ENCODE assay signal across 1 cellular context in the genomic region with DNA sequence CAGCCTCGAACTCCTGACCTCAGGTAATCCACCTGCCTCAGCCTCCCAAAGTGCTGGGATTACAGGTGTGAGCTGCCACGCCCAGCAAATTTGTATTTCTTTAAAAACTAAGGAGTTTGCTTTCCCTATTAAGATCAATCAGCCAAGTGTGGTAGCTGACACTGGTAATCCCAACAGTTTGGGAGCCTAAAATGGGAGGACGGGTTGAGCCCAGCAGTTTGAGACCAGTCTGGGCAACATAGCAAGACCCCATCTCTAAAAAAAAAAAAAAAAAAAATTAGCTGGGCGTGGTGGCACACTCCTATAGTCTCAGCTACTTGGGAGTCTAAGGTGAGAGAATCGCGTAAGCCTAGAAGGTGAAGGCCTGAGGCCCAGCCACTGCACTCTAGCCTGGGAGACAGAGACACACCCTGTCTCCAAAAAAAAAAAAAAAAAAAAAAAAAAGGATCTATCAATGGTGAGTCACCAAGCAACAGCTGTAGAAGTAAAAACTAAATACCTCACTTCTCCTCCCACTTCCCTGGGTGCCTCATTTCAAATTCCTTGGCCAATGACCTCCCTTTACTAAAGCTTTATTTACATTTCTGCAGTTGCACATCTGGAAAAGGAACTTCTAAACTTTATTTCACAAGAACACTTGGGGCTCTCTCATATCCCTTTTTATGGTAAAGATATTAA.
A peak's percentile ranks its signal among the peaks of the same experiment; 100 is the strongest.
TF ChIP-seq lines count a peak whose summit lies in the region.

No MANE protein-coding gene starts in this region.

TF ChIP-seq in HepG2, 621 proteins besides CTCF, POLR2A, EP300 and RAD21 (continued from another document):
- TF ChIP-seq, protein P1, sequence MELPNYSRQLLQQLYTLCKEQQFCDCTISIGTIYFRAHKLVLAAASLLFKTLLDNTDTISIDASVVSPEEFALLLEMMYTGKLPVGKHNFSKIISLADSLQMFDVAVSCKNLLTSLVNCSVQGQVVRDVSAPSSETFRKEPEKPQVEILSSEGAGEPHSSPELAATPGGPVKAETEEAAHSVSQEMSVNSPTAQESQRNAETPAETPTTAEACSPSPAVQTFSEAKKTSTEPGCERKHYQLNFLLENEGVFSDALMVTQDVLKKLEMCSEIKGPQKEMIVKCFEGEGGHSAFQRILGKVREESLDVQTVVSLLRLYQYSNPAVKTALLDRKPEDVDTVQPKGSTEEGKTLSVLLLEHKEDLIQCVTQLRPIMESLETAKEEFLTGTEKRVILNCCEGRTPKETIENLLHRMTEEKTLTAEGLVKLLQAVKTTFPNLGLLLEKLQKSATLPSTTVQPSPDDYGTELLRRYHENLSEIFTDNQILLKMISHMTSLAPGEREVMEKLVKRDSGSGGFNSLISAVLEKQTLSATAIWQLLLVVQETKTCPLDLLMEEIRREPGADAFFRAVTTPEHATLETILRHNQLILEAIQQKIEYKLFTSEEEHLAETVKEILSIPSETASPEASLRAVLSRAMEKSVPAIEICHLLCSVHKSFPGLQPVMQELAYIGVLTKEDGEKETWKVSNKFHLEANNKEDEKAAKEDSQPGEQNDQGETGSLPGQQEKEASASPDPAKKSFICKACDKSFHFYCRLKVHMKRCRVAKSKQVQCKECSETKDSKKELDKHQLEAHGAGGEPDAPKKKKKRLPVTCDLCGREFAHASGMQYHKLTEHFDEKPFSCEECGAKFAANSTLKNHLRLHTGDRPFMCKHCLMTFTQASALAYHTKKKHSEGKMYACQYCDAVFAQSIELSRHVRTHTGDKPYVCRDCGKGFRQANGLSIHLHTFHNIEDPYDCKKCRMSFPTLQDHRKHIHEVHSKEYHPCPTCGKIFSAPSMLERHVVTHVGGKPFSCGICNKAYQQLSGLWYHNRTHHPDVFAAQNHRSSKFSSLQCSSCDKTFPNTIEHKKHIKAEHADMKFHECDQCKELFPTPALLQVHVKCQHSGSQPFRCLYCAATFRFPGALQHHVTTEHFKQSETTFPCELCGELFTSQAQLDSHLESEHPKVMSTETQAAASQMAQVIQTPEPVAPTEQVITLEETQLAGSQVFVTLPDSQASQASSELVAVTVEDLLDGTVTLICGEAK (IDR thresholded peaks at IDR 0.05): no peak
- TF ChIP-seq, protein P1 (CRISPR knock-in tag; IDR thresholded peaks at IDR 0.05): peak; percentile 32; the same call in 1 of the 2 replicates
- TF ChIP-seq, protein P2, sequence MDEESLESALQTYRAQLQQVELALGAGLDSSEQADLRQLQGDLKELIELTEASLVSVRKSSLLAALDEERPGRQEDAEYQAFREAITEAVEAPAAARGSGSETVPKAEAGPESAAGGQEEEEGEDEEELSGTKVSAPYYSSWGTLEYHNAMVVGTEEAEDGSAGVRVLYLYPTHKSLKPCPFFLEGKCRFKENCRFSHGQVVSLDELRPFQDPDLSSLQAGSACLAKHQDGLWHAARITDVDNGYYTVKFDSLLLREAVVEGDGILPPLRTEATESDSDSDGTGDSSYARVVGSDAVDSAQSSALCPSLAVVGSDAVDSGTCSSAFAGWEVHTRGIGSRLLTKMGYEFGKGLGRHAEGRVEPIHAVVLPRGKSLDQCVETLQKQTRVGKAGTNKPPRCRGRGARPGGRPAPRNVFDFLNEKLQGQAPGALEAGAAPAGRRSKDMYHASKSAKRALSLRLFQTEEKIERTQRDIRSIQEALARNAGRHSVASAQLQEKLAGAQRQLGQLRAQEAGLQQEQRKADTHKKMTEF (CRISPR knock-in tag; IDR thresholded peaks at IDR 0.05): no peak
- TF ChIP-seq ZNF713 (CRISPR knock-in tag; IDR thresholded peaks at IDR 0.05) (no peak), ZZZ3 (CRISPR knock-in tag; IDR thresholded peaks at IDR 0.05; ENCODE audit: borderline replicate concordance) (no peak), PAXIP1 (CRISPR knock-in tag; conservative IDR thresholded peaks at IDR 0.05) (no peak), ZNF292 (CRISPR knock-in tag; IDR thresholded peaks at IDR 0.05; ENCODE audit: borderline replicate concordance, low read depth) (no peak), SP5 (CRISPR knock-in tag; IDR thresholded peaks at IDR 0.05; ENCODE audit: borderline replicate concordance, low read depth) (peak; percentile 58; the same call in 1 of the 2 replicates), ESRRA (CRISPR knock-in tag; IDR thresholded peaks at IDR 0.05; ENCODE audit: low read depth) (no peak), FOXJ3 (CRISPR knock-in tag; IDR thresholded peaks at IDR 0.05; ENCODE audit: borderline replicate concordance) (no peak), TCF12 (IDR thresholded peaks at IDR 0.05) (no peak), TCF12 (CRISPR knock-in tag; IDR thresholded peaks at IDR 0.05) (no peak), CENPT (CRISPR knock-in tag; IDR thresholded peaks at IDR 0.05; ENCODE audit: low read depth) (no peak), RORA (CRISPR knock-in tag; IDR thresholded peaks at IDR 0.05) (no peak), ZFP82 (CRISPR knock-in tag; IDR thresholded peaks at IDR 0.05; ENCODE audit: borderline replicate concordance) (no peak)
- TF ChIP-seq, protein P3, sequence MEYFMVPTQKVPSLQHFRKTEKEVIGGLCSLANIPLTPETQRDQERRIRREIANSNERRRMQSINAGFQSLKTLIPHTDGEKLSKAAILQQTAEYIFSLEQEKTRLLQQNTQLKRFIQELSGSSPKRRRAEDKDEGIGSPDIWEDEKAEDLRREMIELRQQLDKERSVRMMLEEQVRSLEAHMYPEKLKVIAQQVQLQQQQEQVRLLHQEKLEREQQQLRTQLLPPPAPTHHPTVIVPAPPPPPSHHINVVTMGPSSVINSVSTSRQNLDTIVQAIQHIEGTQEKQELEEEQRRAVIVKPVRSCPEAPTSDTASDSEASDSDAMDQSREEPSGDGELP (IDR thresholded peaks at IDR 0.05; ENCODE audit: borderline replicate concordance, low read depth): peak; percentile 71
